1 cellular context compared by ENCODE assay signal in genomic region chr12:120983759-120984158, GRCh38.
TF ChIP-seq lines count a peak whose summit lies in the region.

No MANE protein-coding gene starts in this region.

TF ChIP-seq in A549, 52 proteins besides CTCF, POLR2A, EP300 and RAD21 (continued from another document):
- TF ChIP-seq MYC (IDR thresholded peaks at IDR 0.05; ENCODE audit: borderline replicate concordance, low read length) (no peak), ZFP36 (IDR thresholded peaks at IDR 0.05; ENCODE audit: borderline replicate concordance, partially characterized antibody) (no peak), ELK1 (IDR thresholded peaks at IDR 0.05; ENCODE audit: low read depth, low read length) (no peak), MAFK (IDR thresholded peaks at IDR 0.05; ENCODE audit: partially characterized antibody) (no peak), EHF (CRISPR knock-in tag; IDR thresholded peaks at IDR 0.05) (no peak)
TF ChIP-seq in A549: peak in this region for 0.
